In genomic region chr2:222959358-222959757, GRCh38 we compare ENCODE assay signal across 9 cellular contexts.
DNase-seq lines count a peak whose midpoint lies in the region; FAIRE-seq and TF ChIP-seq lines count a peak whose summit lies in the region.
"Had no signal": no experiment of that assay in that cellular context is flagged by ENCODE, and none has a peak within 500 bp of the region (broad histone marks: within the 10 kb centered on the region; RNA-seq: fewer than 3 reads in every experiment).

No MANE protein-coding gene starts in this region.

- H3K4me1 ChIP-seq in tibial artery: no peaks in the 10 kb centered on the region

- H3K4me3 Mint-ChIP-seq in osteocyte (ENCODE audit: unreplicated experiment) (no peak overlapping the region), glutamatergic neuron (ENCODE audit: unreplicated experiment) (no peak overlapping the region)

- H3K27ac Mint-ChIP-seq in osteocyte (ENCODE audit: unreplicated experiment) (peak overlapping the region; percentile 77), glutamatergic neuron (ENCODE audit: unreplicated experiment) (no peak overlapping the region)

- no peaks in the 10 kb centered on the region for H3K36me3 ChIP-seq in tibial artery

- H3K27me3 ChIP-seq in tibial artery: no peaks in the 10 kb centered on the region

- FAIRE-seq in RCC 7860 (lab: Jason Lieb, UNC): peak; percentile 77

- peaks cover 6% of the 10 kb centered on the region for H3K9me3 Mint-ChIP-seq in osteocyte (ENCODE audit: unreplicated experiment)
- peaks cover 4% of the 10 kb centered on the region for H3K9me3 Mint-ChIP-seq in glutamatergic neuron (ENCODE audit: unreplicated experiment)

- H3K27me3 Mint-ChIP-seq in osteocyte (ENCODE audit: unreplicated experiment) (no peaks in the 10 kb centered on the region), glutamatergic neuron (ENCODE audit: unreplicated experiment) (peaks cover 6% of the 10 kb centered on the region)

- DNase-seq in GM04503 (ENCODE audit: low read depth) (peak; percentile 72), RCC 7860 (ENCODE audit: low spot score) (peak; percentile 89), epithelial cell of proximal tubule (ENCODE audit: low read depth) (peak; percentile 85), osteocyte (ENCODE audit: extremely low spot score, unreplicated experiment) (no peak), tibial artery (no peak), DMS 273 (lab: John Stamatoyannopoulos, UW; ENCODE audit: unreplicated experiment) (no peak), glutamatergic neuron (no peak), superior temporal gyrus (ENCODE audit: extremely low spot score) (no peak)
- DNase-seq: midbrain had no signal

- H3K4me3 ChIP-seq in epithelial cell of proximal tubule (ENCODE audit: low read depth, low read length) (no peak overlapping the region), tibial artery (no peak overlapping the region)

- intact Hi-C loops in tibial artery (cut with DNase I; ENCODE audit: low total_unique reads): no loop called here

- H3K9me3 ChIP-seq in tibial artery: no peaks in the 10 kb centered on the region

- H3K4me1 Mint-ChIP-seq in osteocyte (ENCODE audit: unreplicated experiment): peaks cover 25% of the 10 kb centered on the region
- no peaks in the 10 kb centered on the region for H3K4me1 Mint-ChIP-seq in glutamatergic neuron (ENCODE audit: low read depth, unreplicated experiment)

- H3K27ac ChIP-seq in tibial artery: no peak overlapping the region

- peak; percentile 70 for TF ChIP-seq CTCF in epithelial cell of proximal tubule (conservative IDR thresholded peaks at IDR 0.05; ENCODE audit: low read depth, low read length)
- peak; percentile 56 for TF ChIP-seq CTCF in osteocyte (IDR thresholded peaks at IDR 0.05)
- no peak for TF ChIP-seq CTCF in tibial artery (IDR thresholded peaks at IDR 0.05)
- no peak for TF ChIP-seq CTCF in glutamatergic neuron (IDR thresholded peaks at IDR 0.05; ENCODE audit: partially characterized antibody, unreplicated experiment)

- no peaks in the 10 kb centered on the region for H3K36me3 Mint-ChIP-seq in osteocyte (ENCODE audit: unreplicated experiment)
- H3K36me3 Mint-ChIP-seq in glutamatergic neuron (ENCODE audit: unreplicated experiment): peaks cover 8% of the 10 kb centered on the region

Comparison
In these comparisons a context has a peak if more than half of its experiments do, and no peak if none do; other contexts are left out.
1. DNase-seq: peak in GM04503 (single experiment), RCC 7860 (single experiment) and epithelial cell of proximal tubule (single experiment); none in osteocyte (single experiment), tibial artery (0 of 2), DMS 273 (single experiment), glutamatergic neuron (single experiment) and superior temporal gyrus (single experiment).
2. CTCF ChIP-seq: peak in epithelial cell of proximal tubule (single experiment) and osteocyte (single experiment); none in tibial artery (0 of 2) and glutamatergic neuron (single experiment).